1 cellular context compared by ENCODE assay signal in the genomic region with DNA sequence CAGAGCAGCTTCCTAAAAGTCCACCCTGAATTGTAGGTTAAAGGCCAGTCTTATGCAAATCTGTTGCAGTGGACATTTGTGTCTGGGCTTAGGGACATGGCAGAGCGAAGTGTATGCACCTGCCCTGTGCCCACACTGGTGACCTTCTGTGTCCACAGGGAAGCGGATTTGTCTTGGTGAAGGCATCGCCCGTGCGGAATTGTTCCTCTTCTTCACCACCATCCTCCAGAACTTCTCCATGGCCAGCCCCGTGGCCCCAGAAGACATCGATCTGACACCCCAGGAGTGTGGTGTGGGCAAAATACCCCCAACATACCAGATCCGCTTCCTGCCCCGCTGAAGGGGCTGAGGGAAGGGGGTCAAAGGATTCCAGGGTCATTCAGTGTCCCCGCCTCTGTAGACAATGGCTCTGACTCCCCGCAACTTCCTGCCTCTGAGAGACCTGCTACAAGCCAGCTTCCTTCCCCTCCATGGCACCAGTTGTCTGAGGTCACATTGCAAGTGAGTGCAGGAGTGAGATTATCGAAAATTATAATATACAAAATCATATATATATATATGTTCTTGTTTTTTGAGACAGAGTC.
TF ChIP-seq lines count a peak whose summit lies in the region.

No MANE protein-coding gene starts in this region.

TF ChIP-seq in A549, 52 proteins besides CTCF, POLR2A, EP300 and RAD21 (continued from another document):
- TF ChIP-seq, protein P1, sequence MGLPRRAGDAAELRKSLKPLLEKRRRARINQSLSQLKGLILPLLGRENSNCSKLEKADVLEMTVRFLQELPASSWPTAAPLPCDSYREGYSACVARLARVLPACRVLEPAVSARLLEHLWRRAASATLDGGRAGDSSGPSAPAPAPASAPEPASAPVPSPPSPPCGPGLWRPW (IDR thresholded peaks at IDR 0.05), result no peak
- TF ChIP-seq RCOR1 (IDR thresholded peaks at IDR 0.05; ENCODE audit: low read depth, low read length) (no peak), TFCP2L1 (CRISPR knock-in tag; IDR thresholded peaks at IDR 0.05) (no peak), EHF (CRISPR knock-in tag; IDR thresholded peaks at IDR 0.05) (no peak), CBX8 (IDR thresholded peaks at IDR 0.05) (no peak), MAFK (IDR thresholded peaks at IDR 0.05; ENCODE audit: partially characterized antibody) (no peak), FOSL2 (IDR thresholded peaks at IDR 0.05) (no peak), FOSL2 (CRISPR knock-in tag; IDR thresholded peaks at IDR 0.05) (no peak), FOSB (CRISPR knock-in tag; IDR thresholded peaks at IDR 0.05) (no peak), ZFP36 (IDR thresholded peaks at IDR 0.05; ENCODE audit: borderline replicate concordance, partially characterized antibody) (no peak)
- TF ChIP-seq, protein P2, sequence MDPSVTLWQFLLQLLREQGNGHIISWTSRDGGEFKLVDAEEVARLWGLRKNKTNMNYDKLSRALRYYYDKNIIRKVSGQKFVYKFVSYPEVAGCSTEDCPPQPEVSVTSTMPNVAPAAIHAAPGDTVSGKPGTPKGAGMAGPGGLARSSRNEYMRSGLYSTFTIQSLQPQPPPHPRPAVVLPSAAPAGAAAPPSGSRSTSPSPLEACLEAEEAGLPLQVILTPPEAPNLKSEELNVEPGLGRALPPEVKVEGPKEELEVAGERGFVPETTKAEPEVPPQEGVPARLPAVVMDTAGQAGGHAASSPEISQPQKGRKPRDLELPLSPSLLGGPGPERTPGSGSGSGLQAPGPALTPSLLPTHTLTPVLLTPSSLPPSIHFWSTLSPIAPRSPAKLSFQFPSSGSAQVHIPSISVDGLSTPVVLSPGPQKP (IDR thresholded peaks at IDR 0.05; ENCODE audit: low read depth, low read length), result no peak
